Comparison of ENCODE assay signal across 1 cellular context in the genomic region with DNA sequence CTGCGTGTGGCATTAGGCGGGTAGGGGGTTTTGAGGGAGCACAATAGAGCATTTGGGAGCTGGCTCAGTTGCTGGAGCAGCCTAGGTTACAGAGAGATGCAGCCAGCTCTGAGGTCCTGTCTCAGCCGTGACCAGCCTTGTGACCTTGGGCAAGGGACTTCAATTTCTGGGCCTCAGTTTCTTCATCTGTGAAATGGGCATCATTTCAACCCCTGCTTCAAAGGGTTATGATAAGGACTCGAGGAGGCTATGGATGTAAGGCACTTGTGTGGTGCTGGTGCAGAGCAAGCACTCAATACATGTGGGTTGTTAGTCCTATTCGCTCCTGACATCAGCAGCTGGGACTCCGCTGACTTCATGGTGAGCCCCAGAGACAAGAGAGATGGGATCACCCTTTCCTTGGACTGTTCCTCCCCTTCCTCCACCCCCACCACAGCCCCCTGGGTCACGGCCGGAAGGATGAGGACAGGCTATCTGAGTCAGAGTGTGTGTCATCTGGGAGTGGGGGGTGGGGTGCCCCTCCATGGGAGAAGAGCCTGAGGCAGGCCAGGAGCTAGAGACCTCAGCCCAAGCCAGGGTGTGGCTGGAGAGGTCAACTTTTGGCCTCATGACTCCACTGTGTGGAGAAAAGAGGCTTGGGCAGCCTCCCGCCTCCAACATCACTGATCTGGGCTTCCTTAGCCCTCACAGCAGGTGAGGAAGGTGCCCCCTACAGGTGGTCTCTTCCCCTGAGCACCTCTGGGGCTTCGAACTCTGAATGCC.
TF ChIP-seq lines count a peak whose summit lies in the region.

No MANE protein-coding gene starts in this region.

TF ChIP-seq in K562, 482 proteins besides CTCF, POLR2A, EP300 and RAD21 (continued from another document):
- TF ChIP-seq NR2C2 (CRISPR knock-in tag; IDR thresholded peaks at IDR 0.05) (no peak), NR2C2 (tag; IDR thresholded peaks at IDR 0.05) (peak; percentile 23; the same call in 1 of the 2 replicates), KAT2B (IDR thresholded peaks at IDR 0.05; ENCODE audit: low read depth, low read length) (no peak), BMI1 (IDR thresholded peaks at IDR 0.05; ENCODE audit: low read length) (no peak), JUN (IDR thresholded peaks at IDR 0.05; ENCODE audit: borderline replicate concordance, low read depth, low read length) (peak; percentile 91), JUN (CRISPR knock-in tag; IDR thresholded peaks at IDR 0.05; ENCODE audit: borderline replicate concordance) (no peak), SMARCA4 (IDR thresholded peaks at IDR 0.05) (peak; percentile 59; the same call in 1 of the 2 replicates), DPF2 (IDR thresholded peaks at IDR 0.05) (0 out of 2 replicates have a peak, but pooled peaks have one; percentile 44), NR3C1 (CRISPR knock-in tag; IDR thresholded peaks at IDR 0.05) (no peak), ZFP1 (CRISPR knock-in tag; IDR thresholded peaks at IDR 0.05) (no peak), GATA2 (CRISPR knock-in tag; IDR thresholded peaks at IDR 0.05) (no peak), GATAD2A (IDR thresholded peaks at IDR 0.05) (no peak), MTA3 (IDR thresholded peaks at IDR 0.05; ENCODE audit: borderline replicate concordance) (no peak), RCOR1 (IDR thresholded peaks at IDR 0.05; ENCODE audit: borderline replicate concordance in 1 of 2, low read depth in 2 of 2, low read length in 2 of 2) (peak in 1 of 2 experiments; percentile 8; a peak in 1 of 4 replicates), TGIF2 (CRISPR knock-in tag; IDR thresholded peaks at IDR 0.05) (no peak), ETV1 (tag; conservative IDR thresholded peaks at IDR 0.05; ENCODE audit: low read depth) (0 out of 2 replicates have a peak, but pooled peaks have one; percentile 53), BCOR (IDR thresholded peaks at IDR 0.05) (peak; percentile 83), ADNP (tag; IDR thresholded peaks at IDR 0.05) (peak; percentile 69), THRAP3 (IDR thresholded peaks at IDR 0.05; ENCODE audit: borderline replicate concordance) (no peak), RBM34 (IDR thresholded peaks at IDR 0.05; ENCODE audit: borderline replicate concordance, insufficient read depth, low read length) (no peak), CHD2 (IDR thresholded peaks at IDR 0.05; ENCODE audit: low read depth, low read length) (no peak), U2AF2 (optimal IDR thresholded peaks at IDR 0.05; ENCODE audit: low read depth, low read length) (no peak), RBM25 (IDR thresholded peaks at IDR 0.05; ENCODE audit: low read depth, low read length, severe bottlenecking) (peak; percentile 88)
- TF ChIP-seq, protein P1, sequence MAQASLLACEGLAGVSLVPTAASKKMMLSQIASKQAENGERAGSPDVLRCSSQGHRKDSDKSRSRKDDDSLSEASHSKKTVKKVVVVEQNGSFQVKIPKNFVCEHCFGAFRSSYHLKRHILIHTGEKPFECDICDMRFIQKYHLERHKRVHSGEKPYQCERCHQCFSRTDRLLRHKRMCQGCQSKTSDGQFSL (CRISPR knock-in tag; IDR thresholded peaks at IDR 0.05), result peak; percentile 60; the same call in 1 of the 2 replicates
- TF ChIP-seq, protein P1 (tag; IDR thresholded peaks at IDR 0.05), result no peak
- TF ChIP-seq, protein P2, sequence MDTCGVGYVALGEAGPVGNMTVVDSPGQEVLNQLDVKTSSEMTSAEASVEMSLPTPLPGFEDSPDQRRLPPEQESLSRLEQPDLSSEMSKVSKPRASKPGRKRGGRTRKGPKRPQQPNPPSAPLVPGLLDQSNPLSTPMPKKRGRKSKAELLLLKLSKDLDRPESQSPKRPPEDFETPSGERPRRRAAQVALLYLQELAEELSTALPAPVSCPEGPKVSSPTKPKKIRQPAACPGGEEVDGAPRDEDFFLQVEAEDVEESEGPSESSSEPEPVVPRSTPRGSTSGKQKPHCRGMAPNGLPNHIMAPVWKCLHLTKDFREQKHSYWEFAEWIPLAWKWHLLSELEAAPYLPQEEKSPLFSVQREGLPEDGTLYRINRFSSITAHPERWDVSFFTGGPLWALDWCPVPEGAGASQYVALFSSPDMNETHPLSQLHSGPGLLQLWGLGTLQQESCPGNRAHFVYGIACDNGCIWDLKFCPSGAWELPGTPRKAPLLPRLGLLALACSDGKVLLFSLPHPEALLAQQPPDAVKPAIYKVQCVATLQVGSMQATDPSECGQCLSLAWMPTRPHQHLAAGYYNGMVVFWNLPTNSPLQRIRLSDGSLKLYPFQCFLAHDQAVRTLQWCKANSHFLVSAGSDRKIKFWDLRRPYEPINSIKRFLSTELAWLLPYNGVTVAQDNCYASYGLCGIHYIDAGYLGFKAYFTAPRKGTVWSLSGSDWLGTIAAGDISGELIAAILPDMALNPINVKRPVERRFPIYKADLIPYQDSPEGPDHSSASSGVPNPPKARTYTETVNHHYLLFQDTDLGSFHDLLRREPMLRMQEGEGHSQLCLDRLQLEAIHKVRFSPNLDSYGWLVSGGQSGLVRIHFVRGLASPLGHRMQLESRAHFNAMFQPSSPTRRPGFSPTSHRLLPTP (IDR thresholded peaks at IDR 0.05; ENCODE audit: borderline replicate concordance, extremely low read depth, insufficient read length), result no peak
